8 cellular contexts compared by ENCODE assay signal in genomic region chr12:93979189-93979588, GRCh38.
DNase-seq lines count a peak whose midpoint lies in the region; ATAC-seq and TF ChIP-seq lines count a peak whose summit lies in the region.

No MANE protein-coding gene starts in this region.

- no peaks in the 10 kb centered on the region for H3K36me3 Mint-ChIP-seq in CD8-positive, alpha-beta T cell

- no peak for TF ChIP-seq POLR2A in body of pancreas (IDR thresholded peaks at IDR 0.05)

- DNase-seq in CD8-positive, alpha-beta T cell, result peak in 2 of 7 experiments; percentile 3 to 18
- peak; percentile 57 for DNase-seq in LNCaP clone FGC (ENCODE audit: low read depth)
- peak; percentile 15 to 52 (median 45) for DNase-seq in body of pancreas
- DNase-seq in lung (ENCODE audit: low spot score), result no peak
- no peak for DNase-seq in DMS114 treated with DMSO at 0.1 percent for 48 hours (lab: John Stamatoyannopoulos, UW; ENCODE audit: unreplicated experiment)

- no peak overlapping the region for H3K4me3 ChIP-seq in CD8-positive, alpha-beta T cell (ENCODE audit: low read depth, low read length)
- H3K4me3 ChIP-seq in LNCaP clone FGC (ENCODE audit: low read depth, low read length) (no peak overlapping the region), body of pancreas (no peak overlapping the region), lung (no peak overlapping the region)

- H3K9me3 Mint-ChIP-seq in CD8-positive, alpha-beta T cell, result no peaks in the 10 kb centered on the region

- CTCF ChIA-PET in CD8-positive, alpha-beta T cell (lab: Charles Lee), result interaction anchor here (1.4 to 2.1 kb wide), 2 partner anchors 18 to 123 kb away, joined by 3 to 8 read pairs; no protein-coding TSS in a partner anchor

- H3K9me3 ChIP-seq in CD8-positive, alpha-beta T cell (ENCODE audit: low read length), result no peaks in the 10 kb centered on the region
- H3K9me3 ChIP-seq in body of pancreas (no peaks in the 10 kb centered on the region), lung (ENCODE audit: control insufficient read depth in 2 of 2, insufficient read depth in 1 of 2, low read length in 1 of 2) (no peaks in the 10 kb centered on the region)

- no peaks in the 10 kb centered on the region for H3K27me3 ChIP-seq in CD8-positive, alpha-beta T cell (ENCODE audit: insufficient read depth, low read length)
- H3K27me3 ChIP-seq in body of pancreas (no peaks in the 10 kb centered on the region), lung (ENCODE audit: control insufficient read depth, insufficient read depth) (no peaks in the 10 kb centered on the region)

- no peak overlapping the region for H3K27ac ChIP-seq in CD8-positive, alpha-beta T cell (ENCODE audit: low read depth, low read length)
- H3K27ac ChIP-seq in body of pancreas, result no peak overlapping the region
- H3K27ac ChIP-seq in lung (ENCODE audit: low read depth in 1 of 2, low read length in 1 of 2), result no peak overlapping the region

- intact Hi-C loops in CD8-positive, alpha-beta T cell (cut with DNase I, micrococcal nuclease), result loop anchor here (1.0 to 5.0 kb wide), 3 partner anchors 212 to 476 kb away; no protein-coding TSS in a partner anchor
- intact Hi-C loops in body of pancreas (cut with DNase I), result no loop called here

- no peak overlapping the region for H3K27ac Mint-ChIP-seq in CD8-positive, alpha-beta T cell

- no peak for ATAC-seq in CD8-positive, alpha-beta T cell
- peak; percentile 33 for ATAC-seq in body of pancreas
- ATAC-seq in lung (ENCODE audit: insufficient read depth, low FRiP score), result no peak
- no peak for ATAC-seq in GM18502 (IDR thresholded peaks at IDR 0.05; ENCODE audit: poor library complexity, unreplicated experiment)
- ATAC-seq in GM18907 (IDR thresholded peaks at IDR 0.05; ENCODE audit: unreplicated experiment), result no peak
- ATAC-seq in GM19351 (IDR thresholded peaks at IDR 0.05; ENCODE audit: unreplicated experiment), result no peak

- H3K4me3 Mint-ChIP-seq in CD8-positive, alpha-beta T cell, result no peak overlapping the region

- 44 to 46% methylated on average over 2 of the region's 2 CpGs for WGBS in body of pancreas, 2 donors
- WGBS in lung, 2 donors, result 60 to 63% methylated on average over 2 of the region's 2 CpGs

- no peaks in the 10 kb centered on the region for H3K27me3 Mint-ChIP-seq in CD8-positive, alpha-beta T cell (ENCODE audit: low read depth)

- H3K4me1 ChIP-seq in CD8-positive, alpha-beta T cell (ENCODE audit: insufficient read depth, low read length), result no peaks in the 10 kb centered on the region
- H3K4me1 ChIP-seq in body of pancreas (no peaks in the 10 kb centered on the region), lung (ENCODE audit: control insufficient read depth in 2 of 2, insufficient read depth in 2 of 2, low read length in 2 of 2) (peaks cover 0 to 14% of the 10 kb centered on the region in 2 donors)

- TF ChIP-seq CTCF in CD8-positive, alpha-beta T cell (IDR thresholded peaks at IDR 0.05), result peak; percentile 28
- peak; percentile 65 for TF ChIP-seq CTCF in LNCaP clone FGC (IDR thresholded peaks at IDR 0.05; ENCODE audit: control insufficient read depth, extremely low read depth, insufficient read depth)
- TF ChIP-seq CTCF in body of pancreas (IDR thresholded peaks at IDR 0.05), result peak; percentile 10 to 70 (median 50)
- TF ChIP-seq CTCF in lung (IDR thresholded peaks at IDR 0.05; ENCODE audit: control extremely low read depth, extremely low read depth), result peak; percentile 30

- POLR2A ChIA-PET in CD8-positive, alpha-beta T cell (lab: Charles Lee), result no interaction called here

- H3K4me1 Mint-ChIP-seq in CD8-positive, alpha-beta T cell (ENCODE audit: low read depth), result peaks cover 7% of the 10 kb centered on the region

- H3K36me3 ChIP-seq in CD8-positive, alpha-beta T cell (ENCODE audit: insufficient read depth, low read length), result no peaks in the 10 kb centered on the region
- H3K36me3 ChIP-seq in body of pancreas (replicated peaks in 1 of 2; ENCODE audit: insufficient read depth in 1 of 2, low read depth in 2 of 2) (no peaks in the 10 kb centered on the region), lung (ENCODE audit: control insufficient read depth in 2 of 2, insufficient read depth in 2 of 2, low read length in 2 of 2) (no peaks in the 10 kb centered on the region)

Comparison
In these comparisons a context has a peak if more than half of its experiments do, and no peak if none do; other contexts are left out.
1. DNase-seq: peak in LNCaP clone FGC (single experiment) and body of pancreas (4 of 4); none in lung (single experiment) and DMS114 treated with DMSO at 0.1 percent for 48 hours (single experiment).
2. Peak in every context shown above with its lines, with median percentiles within 50 percentile points of each other: CTCF ChIP-seq.